Comparison of ENCODE assay signal across 22 cellular contexts in genomic region chr20:13863244-13863643, GRCh38.
"Had no signal": no experiment of that assay in that cellular context is flagged by ENCODE, and none has a peak within 500 bp of the region (broad histone marks: within the 10 kb centered on the region; RNA-seq: fewer than 3 reads in every experiment).

No MANE protein-coding gene starts in this region.

- ATAC-seq: left lung; lower lobe of right lung; natural killer cell; pancreas; right lobe of liver; stimulated activated naive CD8-positive, alpha-beta T cell treated with anti-CD3 and anti-CD28 coated beads, Interleukin-15, amount 100 ng/mL, for 72 hours; upper lobe of right lung had no signal

- H3K4me3 ChIP-seq: colonic mucosa, esophagus muscularis mucosa, left lung, lower lobe of right lung, pancreas, right lobe of liver, smooth muscle cell, suprapubic skin, transverse colon, upper lobe of right lung, uterus had no signal

- H3K4me1 ChIP-seq: colonic mucosa, pancreas, upper lobe of right lung had no signal

- H3K27me3 ChIP-seq: colonic mucosa, esophagus muscularis mucosa, left lung, pancreas, right lobe of liver, suprapubic skin, transverse colon, upper lobe of right lung, uterus had no signal

- H3K36me3 ChIP-seq: colonic mucosa, esophagus muscularis mucosa, left lung, lower lobe of right lung, pancreas, right lobe of liver, suprapubic skin, transverse colon, upper lobe of right lung, uterus had no signal

- H3K27ac ChIP-seq: colonic mucosa, esophagus muscularis mucosa, left lung, lower lobe of right lung, pancreas, right lobe of liver, suprapubic skin, transverse colon, upper lobe of right lung, uterus had no signal

- H3K9me3 ChIP-seq: colonic mucosa, esophagus muscularis mucosa, left lung, lower lobe of right lung, pancreas, right lobe of liver, suprapubic skin, transverse colon, upper lobe of right lung, uterus had no signal

- DNase-seq: colonic mucosa; effector CD8-positive, alpha-beta T cell; hypothalamus; left lung; lower lobe of right lung; natural killer cell; occipital lobe; pancreas; retina; right lobe of liver; stimulated activated CD4-positive, alpha-beta T cell treated with anti-CD3 and anti-CD28 coated beads, Interleukin-12 subunit alpha, Interleukin-12 subunit beta, amount 100 ng/mL, for 4 hours; stimulated activated CD4-positive, alpha-beta T cell treated with anti-CD3 and anti-CD28 coated beads, Interleukin-1b, Interleukin-23, amount 100 ng/mL, for 48 hours; stimulated activated CD4-positive, alpha-beta T cell treated with anti-CD3 and anti-CD28 coated beads, Interleukin-4, amount 100 ng/mL, for 1 hour; stimulated activated CD8-positive, alpha-beta memory T cell treated with anti-CD3 and anti-CD28 coated beads, Interleukin-4, amount 100 ng/mL, for 48 hours; stimulated activated naive CD4-positive, alpha-beta T cell; stimulated activated naive CD8-positive, alpha-beta T cell treated with anti-CD3 and anti-CD28 coated beads, Interleukin-15, amount 100 ng/mL, for 72 hours; transverse colon; upper lobe of right lung; uterus had no signal
